Comparison of ENCODE assay signal across 23 cellular contexts in the genomic region with DNA sequence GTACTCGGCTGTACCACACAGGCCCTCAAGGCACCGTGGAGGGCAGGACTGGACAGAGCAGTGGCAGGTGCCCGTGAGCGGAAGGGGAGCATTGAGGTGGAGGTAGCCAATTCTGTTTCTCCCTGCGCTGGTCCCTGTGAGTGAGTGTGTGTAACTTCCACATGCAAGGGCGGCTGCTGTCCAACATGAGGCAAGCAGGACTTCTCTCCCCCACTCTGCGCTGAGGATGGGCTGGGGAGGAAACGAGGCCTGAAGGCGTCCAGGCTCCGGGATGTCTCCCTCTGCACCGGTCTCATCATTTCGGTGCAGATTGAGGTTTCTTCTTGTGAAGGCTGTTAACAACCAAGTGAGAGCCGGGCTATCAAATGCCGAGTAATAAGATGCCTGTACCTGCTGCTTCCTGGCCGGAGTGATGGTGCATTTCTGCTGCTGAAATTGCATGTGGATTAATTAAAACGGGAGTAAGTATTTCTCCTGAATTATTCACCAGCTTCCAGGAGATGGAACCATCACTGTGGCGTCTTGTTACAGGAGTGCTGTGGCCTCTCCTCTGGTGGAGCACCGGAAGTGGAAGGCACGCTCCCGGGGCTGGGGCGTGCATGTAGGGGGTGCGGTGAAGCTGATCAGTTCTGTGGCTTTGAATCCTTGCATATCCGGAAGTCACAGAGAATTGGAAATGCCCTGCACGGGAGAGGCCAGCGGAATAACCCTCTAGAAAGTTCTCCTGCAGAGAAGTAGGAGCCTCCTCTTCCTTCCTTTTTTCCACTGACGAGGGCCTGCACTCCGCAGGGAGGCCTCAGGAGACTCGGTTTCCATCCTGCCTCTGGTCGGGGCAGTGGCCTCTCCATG. TPM values are rescaled to one million over a fixed set of nuclear protein-coding genes. Genes with fewer than 3 reads are reported as not detected.
DNase-seq lines count a peak whose midpoint lies in the region; ATAC-seq, FAIRE-seq and TF ChIP-seq lines count a peak whose summit lies in the region.
"Had no signal": no experiment of that assay in that cellular context is flagged by ENCODE, and none has a peak within 500 bp of the region (broad histone marks: within the 10 kb centered on the region; RNA-seq: fewer than 3 reads in every experiment).

No MANE protein-coding gene starts in this region.

- POLR2A ChIA-PET in activated CD8-positive, alpha-beta T cell treated with anti-CD3 and anti-CD28 coated beads, Interleukin-2, amount 10 ng/mL, durations not matched to agents 7 days and 5 days (lab: Charles Lee) = no interaction called here
- POLR2A ChIA-PET in activated CD8-positive, alpha-beta T cell treated with anti-CD3 and anti-CD28 coated beads for 36 hours (lab: Charles Lee) = no interaction called here
- POLR2A ChIA-PET in Panc1 (lab: Charles Lee) = no interaction called here

- intact Hi-C loops in activated CD8-positive, alpha-beta T cell treated with anti-CD3 and anti-CD28 coated beads for 36 hours (cut with micrococcal nuclease) = no loop called here
- intact Hi-C loops in Panc1 (cut with micrococcal nuclease; ENCODE audit: unreplicated experiment) = no loop called here

- H3K27me3 Mint-ChIP-seq in activated CD8-positive, alpha-beta T cell treated with anti-CD3 and anti-CD28 coated beads, Interleukin-2, amount 10 ng/mL, durations not matched to agents 7 days and 5 days (ENCODE audit: low read depth) = peaks cover 4% of the 10 kb centered on the region
- H3K27me3 Mint-ChIP-seq in activated CD8-positive, alpha-beta T cell treated with anti-CD3 and anti-CD28 coated beads for 36 hours = no peaks in the 10 kb centered on the region
- H3K27me3 Mint-ChIP-seq: activated naive CD4-positive, alpha-beta T cell treated with anti-CD3 and anti-CD28 coated beads, Interleukin-2, amount 50 U/mL, for 24 hours had no signal

- H3K27me3 ChIP-seq in Panc1 (ENCODE audit: control insufficient read depth, insufficient read depth, low read length) (no peaks in the 10 kb centered on the region), bronchial epithelial cell (ENCODE audit: control insufficient read depth, insufficient read depth, low read length) (no peaks in the 10 kb centered on the region)
- H3K27me3 ChIP-seq: Peyer's patch, spleen had no signal

- H3K27ac Mint-ChIP-seq in activated CD8-positive, alpha-beta T cell treated with anti-CD3 and anti-CD28 coated beads, Interleukin-2, amount 10 ng/mL, durations not matched to agents 7 days and 5 days = no peak overlapping the region
- no peak overlapping the region for H3K27ac Mint-ChIP-seq in activated CD8-positive, alpha-beta T cell treated with anti-CD3 and anti-CD28 coated beads for 36 hours
- H3K27ac Mint-ChIP-seq: activated naive CD4-positive, alpha-beta T cell treated with anti-CD3 and anti-CD28 coated beads, Interleukin-2, amount 50 U/mL, for 24 hours; type B pancreatic cell had no signal

- H3K4me3 ChIP-seq in Panc1 (ENCODE audit: low read depth in 2 of 2, low read length in 2 of 2) (no peak overlapping the region), bronchial epithelial cell (ENCODE audit: low read depth, low read length) (no peak overlapping the region)
- H3K4me3 ChIP-seq: esophagus squamous epithelium, Peyer's patch, SK-N-MC, spleen had no signal

- H3K9me3 Mint-ChIP-seq in activated CD8-positive, alpha-beta T cell treated with anti-CD3 and anti-CD28 coated beads, Interleukin-2, amount 10 ng/mL, durations not matched to agents 7 days and 5 days (ENCODE audit: insufficient read depth) = no peaks in the 10 kb centered on the region
- no peaks in the 10 kb centered on the region for H3K9me3 Mint-ChIP-seq in activated CD8-positive, alpha-beta T cell treated with anti-CD3 and anti-CD28 coated beads for 36 hours
- H3K9me3 Mint-ChIP-seq: activated naive CD4-positive, alpha-beta T cell treated with anti-CD3 and anti-CD28 coated beads, Interleukin-2, amount 50 U/mL, for 24 hours; type B pancreatic cell had no signal

- in situ Hi-C loops in Panc1 (cut with HindIII; ENCODE audit: low pct_unique_long_range_greater_than_20kb, low sequenced_read_pairs) = no loop called here

- DNase-seq in activated CD8-positive, alpha-beta T cell treated with anti-CD3 and anti-CD28 coated beads, Interleukin-2, amount 10 ng/mL, durations not matched to agents 7 days and 5 days = no peak
- DNase-seq in activated CD8-positive, alpha-beta T cell treated with anti-CD3 and anti-CD28 coated beads for 36 hours = no peak
- DNase-seq in Panc1 (ENCODE audit: low read depth, low spot score) (no peak), bronchial epithelial cell (ENCODE audit: low read depth) (no peak), renal cortical epithelial cell (ENCODE audit: low read depth) (peak; percentile 7), NCI-H526 (lab: John Stamatoyannopoulos, UW) (no peak), SIG-M5 (lab: John Stamatoyannopoulos, UW) (no peak)
- DNase-seq: Caco-2; DMS79 treated with DMSO at 0.1 percent for 48 hours; esophagus squamous epithelium; NCI-H1105 treated with DMSO at 0.1 percent for 48 hours; NCI-H2029 treated with DMSO at 0.1 percent for 48 hours; NK-92 treated with Interleukin-12 subunit alpha and Interleukin-12 subunit beta, amount 100 ng/mL, for 24 hours; nucleus accumbens; Peyer's patch; spleen; T-helper 9 cell had no signal

- BruUV-seq in Panc1 (replicated peaks; lab: Mats Ljungman, UMichigan) = no TSS peak

- peak; percentile 58 for ATAC-seq in activated CD8-positive, alpha-beta T cell treated with anti-CD3 and anti-CD28 coated beads, Interleukin-2, amount 10 ng/mL, durations not matched to agents 7 days and 5 days
- ATAC-seq in activated CD8-positive, alpha-beta T cell treated with anti-CD3 and anti-CD28 coated beads for 36 hours = no peak
- ATAC-seq in Panc1 (0 out of 2 replicates have a peak, but pooled peaks have one; percentile 20), HG02763 (IDR thresholded peaks at IDR 0.05; ENCODE audit: unreplicated experiment) (no peak)

- no peak for TF ChIP-seq CTCF in activated CD8-positive, alpha-beta T cell treated with anti-CD3 and anti-CD28 coated beads for 36 hours (IDR thresholded peaks at IDR 0.05)
- TF ChIP-seq CTCF in Panc1 (IDR thresholded peaks at IDR 0.05) (no peak), bronchial epithelial cell (IDR thresholded peaks at IDR 0.05; ENCODE audit: insufficient read depth, low read length, severe bottlenecking) (no peak)

- no peaks in the 10 kb centered on the region for H3K36me3 Mint-ChIP-seq in activated CD8-positive, alpha-beta T cell treated with anti-CD3 and anti-CD28 coated beads, Interleukin-2, amount 10 ng/mL, durations not matched to agents 7 days and 5 days (ENCODE audit: low read depth)
- no peaks in the 10 kb centered on the region for H3K36me3 Mint-ChIP-seq in activated CD8-positive, alpha-beta T cell treated with anti-CD3 and anti-CD28 coated beads for 36 hours (ENCODE audit: low read depth)
- H3K36me3 Mint-ChIP-seq: activated naive CD4-positive, alpha-beta T cell treated with anti-CD3 and anti-CD28 coated beads, Interleukin-2, amount 50 U/mL, for 24 hours; type B pancreatic cell had no signal

- H3K4me3 Mint-ChIP-seq in activated CD8-positive, alpha-beta T cell treated with anti-CD3 and anti-CD28 coated beads, Interleukin-2, amount 10 ng/mL, durations not matched to agents 7 days and 5 days = no peak overlapping the region
- no peak overlapping the region for H3K4me3 Mint-ChIP-seq in activated CD8-positive, alpha-beta T cell treated with anti-CD3 and anti-CD28 coated beads for 36 hours
- H3K4me3 Mint-ChIP-seq: activated naive CD4-positive, alpha-beta T cell treated with anti-CD3 and anti-CD28 coated beads, Interleukin-2, amount 50 U/mL, for 24 hours; type B pancreatic cell had no signal

- no peak overlapping the region for H3K27ac ChIP-seq in Panc1 (ENCODE audit: low read length)
- H3K27ac ChIP-seq: 22Rv1, esophagus squamous epithelium, Peyer's patch, SK-N-MC had no signal

- peaks cover 20% of the 10 kb centered on the region for H3K4me1 Mint-ChIP-seq in activated CD8-positive, alpha-beta T cell treated with anti-CD3 and anti-CD28 coated beads, Interleukin-2, amount 10 ng/mL, durations not matched to agents 7 days and 5 days (ENCODE audit: low read depth)
- peaks cover 7% of the 10 kb centered on the region for H3K4me1 Mint-ChIP-seq in activated CD8-positive, alpha-beta T cell treated with anti-CD3 and anti-CD28 coated beads for 36 hours (ENCODE audit: low read depth)

- FAIRE-seq in bronchial epithelial cell (lab: Jason Lieb, UNC) = peak; percentile 18
- FAIRE-seq: GM12892 had no signal

- no peaks in the 10 kb centered on the region for H3K9me3 ChIP-seq in Panc1 (ENCODE audit: control insufficient read depth, insufficient read depth, low read depth, low read length)
- H3K9me3 ChIP-seq: Caco-2, esophagus squamous epithelium, Peyer's patch, spleen had no signal

- H3K4me1 ChIP-seq in Panc1 (ENCODE audit: control insufficient read depth, insufficient read depth, low read length) = no peaks in the 10 kb centered on the region
- H3K4me1 ChIP-seq: Caco-2, Peyer's patch had no signal

- CTCF ChIA-PET in activated CD8-positive, alpha-beta T cell treated with anti-CD3 and anti-CD28 coated beads, Interleukin-2, amount 10 ng/mL, durations not matched to agents 7 days and 5 days (lab: Charles Lee) = no interaction called here
- CTCF ChIA-PET in activated CD8-positive, alpha-beta T cell treated with anti-CD3 and anti-CD28 coated beads for 36 hours (lab: Charles Lee) = no interaction called here
- CTCF ChIA-PET in Panc1 (lab: Charles Lee) = no interaction called here

- H3K36me3 ChIP-seq in Panc1 (ENCODE audit: control insufficient read depth, insufficient read depth, low read length) = no peaks in the 10 kb centered on the region
- no peaks in the 10 kb centered on the region for H3K36me3 ChIP-seq in bronchial epithelial cell (ENCODE audit: control insufficient read depth, insufficient read depth, low read length)
- H3K36me3 ChIP-seq: esophagus squamous epithelium, Peyer's patch, spleen had no signal

RNA-seq across cellular contexts. Expression of gene MGAT5B, which starts 41.7 kb away (rescaled TPM):
- total RNA-seq in activated CD8-positive, alpha-beta T cell treated with anti-CD3 and anti-CD28 coated beads, Interleukin-2, amount 10 ng/mL, durations not matched to agents 7 days and 5 days = under 1 TPM in 1 of 2 experiments, not detected in 1; 0.26 TPM
- total RNA-seq in activated CD8-positive, alpha-beta T cell treated with anti-CD3 and anti-CD28 coated beads for 36 hours = not detected
- total RNA-seq in Panc1 (2021; ENCODE audit: unreplicated experiment) (34.9 TPM), bronchial epithelial cell (under 0.01 TPM in 1 of 2 replicates, not detected in the other), renal cortical epithelial cell (0.35 and 0.40 TPM in 2 replicates)
- polyA plus RNA-seq in Panc1 (2012; ENCODE audit: insufficient read length) = 22.1 TPM

Comparison
In these comparisons a context has a peak if more than half of its experiments do, and no peak if none do; other contexts are left out.
1. ATAC-seq: peak in activated CD8-positive, alpha-beta T cell treated with anti-CD3 and anti-CD28 coated beads, Interleukin-2, amount 10 ng/mL, durations not matched to agents 7 days and 5 days (single experiment) and Panc1 (single experiment); none in activated CD8-positive, alpha-beta T cell treated with anti-CD3 and anti-CD28 coated beads for 36 hours (single experiment) and HG02763 (single experiment).
2. RNA of gene MGAT5B, which starts 41.7 kb away (total RNA-seq): 34.9 TPM in Panc1 (single experiment); 0.35 to 0.40 TPM in renal cortical epithelial cell, 0.26 TPM in activated CD8-positive, alpha-beta T cell treated with anti-CD3 and anti-CD28 coated beads, Interleukin-2, amount 10 ng/mL, durations not matched to agents 7 days and 5 days, not detected in activated CD8-positive, alpha-beta T cell treated with anti-CD3 and anti-CD28 coated beads for 36 hours and under 0.01 TPM in bronchial epithelial cell; every median in the first group is over 10 times any median in the second.